Comparison of ENCODE assay signal across 1 cellular context in genomic region chr10:129655679-129656031, GRCh38.
TF ChIP-seq lines count a peak whose summit lies in the region.

No MANE protein-coding gene starts in this region.

TF ChIP-seq in IMR-90, 13 proteins besides CTCF, POLR2A, EP300 and RAD21:
- no peak for TF ChIP-seq BHLHE40 (IDR thresholded peaks at IDR 0.05; ENCODE audit: low read depth, low read length)
- no peak for TF ChIP-seq NFE2L2 (IDR thresholded peaks at IDR 0.05; ENCODE audit: low read depth, low read length)
- no peak for TF ChIP-seq CEBPB (IDR thresholded peaks at IDR 0.05; ENCODE audit: low read depth, low read length)
- TF ChIP-seq ELK1 (IDR thresholded peaks at IDR 0.05; ENCODE audit: borderline replicate concordance, low read depth, low read length): no peak
- TF ChIP-seq SMC3 (IDR thresholded peaks at IDR 0.05; ENCODE audit: low read depth, low read length): no peak
- no peak for TF ChIP-seq RCOR1 (IDR thresholded peaks at IDR 0.05; ENCODE audit: insufficient replicate concordance, low read length)
- TF ChIP-seq MAFK (IDR thresholded peaks at IDR 0.05; ENCODE audit: low read depth, low read length): no peak
- TF ChIP-seq RFX5 (IDR thresholded peaks at IDR 0.05; ENCODE audit: low read depth, low read length): no peak
- no peak for TF ChIP-seq CHD1 (IDR thresholded peaks at IDR 0.05; ENCODE audit: low read depth, low read length)
- TF ChIP-seq FOS (IDR thresholded peaks at IDR 0.05; ENCODE audit: low read depth, low read length): no peak
- TF ChIP-seq MAZ (IDR thresholded peaks at IDR 0.05; ENCODE audit: borderline replicate concordance, low read depth, low read length): no peak
- no peak for TF ChIP-seq MXI1 (IDR thresholded peaks at IDR 0.05; ENCODE audit: borderline replicate concordance, low read depth, low read length)
- no peak for TF ChIP-seq USF2 (IDR thresholded peaks at IDR 0.05; ENCODE audit: low read depth, low read length)
TF ChIP-seq in IMR-90: peak in this region for 0.
